ENCODE assay signal across 9 cellular contexts in the genomic region with DNA sequence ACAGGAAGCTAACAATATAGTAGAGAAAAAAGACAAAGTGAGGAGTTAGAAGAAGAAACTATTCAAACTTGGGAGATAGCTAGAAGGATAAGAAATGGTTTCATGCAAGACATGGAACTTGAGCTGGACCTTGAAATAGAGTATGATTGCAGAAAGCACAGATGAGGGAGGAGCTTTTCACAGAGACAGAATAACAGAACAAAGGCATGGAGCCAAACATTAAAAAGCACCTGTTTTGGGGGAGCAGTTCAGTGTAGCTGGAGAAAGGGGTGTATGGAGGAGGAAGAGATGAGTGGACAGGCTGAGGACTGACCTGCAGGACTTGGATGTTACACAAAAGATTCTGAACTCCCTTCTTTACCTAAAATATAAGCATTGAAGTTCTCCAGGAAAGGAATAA.
"Had no signal": no experiment of that assay in that cellular context is flagged by ENCODE, and none has a peak within 500 bp of the region (broad histone marks: within the 10 kb centered on the region; RNA-seq: fewer than 3 reads in every experiment).

No MANE protein-coding gene starts in this region.

- H3K27ac Mint-ChIP-seq: GM23338, HFFc6, IgD-negative memory B cell had no signal

- DNase-seq: H7, HFFc6, KBM-7 had no signal

- H3K4me3 Mint-ChIP-seq: GM23338, HFFc6, IgD-negative memory B cell had no signal

- H3K4me2 ChIP-seq: GM23338 had no signal

- ATAC-seq: GM23338, HCT116, HepG2 had no signal

- H3K9me3 Mint-ChIP-seq: HFFc6 had no signal

- H3K36me3 ChIP-seq: HAP-1 had no signal

- H3K4me3 ChIP-seq: GM23338, HAP-1 had no signal

- H3K4me1 Mint-ChIP-seq: GM23338 had no signal

- H2AFZ ChIP-seq: GM23338 had no signal

- H3K4me1 ChIP-seq: HAP-1 had no signal

- H3K27ac ChIP-seq: HL-60 had no signal

- H3K27me3 Mint-ChIP-seq: IgD-negative memory B cell had no signal
